ENCODE assay signal across 8 cellular contexts in genomic region chr2:54360055-54360792, GRCh38.
DNase-seq lines count a peak whose midpoint lies in the region; ATAC-seq lines count a peak whose summit lies in the region.

No MANE protein-coding gene starts in this region.

- H3K27me3 Mint-ChIP-seq in activated T-cell treated with anti-CD3 and anti-CD28 coated beads, Interleukin-2, amount 50 U/mL, for 24 hours = peaks cover 27% of the 10 kb centered on the region

- H3K4me1 Mint-ChIP-seq in activated T-cell treated with anti-CD3 and anti-CD28 coated beads, Interleukin-2, amount 50 U/mL, for 24 hours (ENCODE audit: low read depth) = no peaks in the 10 kb centered on the region

- peak overlapping the region; percentile 20 for H3K27ac ChIP-seq in caudate nucleus (ENCODE audit: low read depth, low read length)

- DNase-seq in HT1080 (ENCODE audit: low read depth) (peak; percentile 38), caudate nucleus (lab: John Stamatoyannopoulos, UW) (peak in 1 of 61 donors; percentile 38), left kidney (ENCODE audit: low read depth, low spot score) (peak; percentile 42), stromal cell of bone marrow (ENCODE audit: low read depth) (peak; percentile 66), AML-193 (lab: John Stamatoyannopoulos, UW) (no peak), foreskin melanocyte (no peak)
- no peak for DNase-seq in activated T-cell treated with anti-CD3 and anti-CD28 coated beads, Interleukin-2, amount 50 U/mL, for 24 hours

- no peak overlapping the region for H3K27ac Mint-ChIP-seq in activated T-cell treated with anti-CD3 and anti-CD28 coated beads, Interleukin-2, amount 50 U/mL, for 24 hours

- no peak overlapping the region for H3K4me3 Mint-ChIP-seq in activated T-cell treated with anti-CD3 and anti-CD28 coated beads, Interleukin-2, amount 50 U/mL, for 24 hours

- no peak for ATAC-seq in GM18520 (IDR thresholded peaks at IDR 0.05; ENCODE audit: unreplicated experiment)

- H3K36me3 Mint-ChIP-seq in activated T-cell treated with anti-CD3 and anti-CD28 coated beads, Interleukin-2, amount 50 U/mL, for 24 hours (ENCODE audit: low read depth) = no peaks in the 10 kb centered on the region

- peaks cover 2% of the 10 kb centered on the region for H3K9me3 Mint-ChIP-seq in activated T-cell treated with anti-CD3 and anti-CD28 coated beads, Interleukin-2, amount 50 U/mL, for 24 hours

Comparison
In these comparisons a context has a peak if more than half of its experiments do, and no peak if none do; other contexts are left out.
1. DNase-seq: peak in HT1080 (single experiment), left kidney (single experiment) and stromal cell of bone marrow (single experiment); none in AML-193 (0 of 2), foreskin melanocyte (single experiment) and activated T-cell treated with anti-CD3 and anti-CD28 coated beads, Interleukin-2, amount 50 U/mL, for 24 hours (single experiment).